In the genomic region with DNA sequence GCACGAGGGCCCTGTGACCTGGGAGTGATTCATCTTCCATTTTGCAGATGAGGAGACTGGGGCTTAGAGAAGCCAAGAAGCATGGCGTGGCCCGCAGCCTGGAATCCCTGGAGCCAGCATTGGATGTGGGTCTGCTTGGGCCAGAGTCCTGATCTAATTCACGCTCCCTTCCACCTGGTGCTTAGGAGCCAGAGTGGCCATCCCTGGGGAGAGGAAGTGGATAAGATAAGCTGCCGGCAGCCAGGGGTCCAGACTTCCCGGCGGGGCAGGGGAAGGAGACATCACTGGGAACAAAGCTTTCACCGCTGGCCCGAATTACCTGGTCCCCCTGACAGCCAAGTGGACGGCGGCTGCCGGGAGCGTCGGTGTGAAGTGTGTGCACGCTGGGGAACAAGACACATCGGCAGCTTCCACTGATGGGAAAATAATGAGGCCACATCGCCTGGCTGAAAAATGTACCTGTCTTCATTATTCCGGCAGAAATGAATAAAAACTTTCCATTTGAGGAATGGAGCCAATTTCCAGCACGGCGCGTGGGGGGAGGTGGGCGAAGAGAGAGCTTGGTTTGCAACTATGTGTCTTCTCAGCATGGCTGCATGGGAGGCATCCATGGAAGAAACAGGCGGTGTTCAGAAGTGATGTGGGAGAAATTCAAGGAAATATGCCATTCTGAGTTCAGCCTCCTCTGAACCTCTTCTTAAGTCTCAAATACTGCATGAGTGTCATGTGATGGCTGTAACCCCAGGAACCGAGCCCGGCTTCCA, we compare ENCODE assay signal across 27 cellular contexts.
"Had no signal": no experiment of that assay in that cellular context is flagged by ENCODE, and none has a peak within 500 bp of the region (broad histone marks: within the 10 kb centered on the region; RNA-seq: fewer than 3 reads in every experiment).

No MANE protein-coding gene starts in this region.

- H3K4me3 Mint-ChIP-seq: activated CD4-positive, alpha-beta memory T cell treated with anti-CD3 and anti-CD28 coated beads, Interleukin-2, amount 10 ng/mL, durations not matched to agents 7 days and 5 days; activated CD4-positive, alpha-beta T cell treated with anti-CD3 and anti-CD28 coated beads, Interleukin-2, amount 10 ng/mL, durations not matched to agents 24 days and 14 days; activated naive CD4-positive, alpha-beta T cell treated with anti-CD3 and anti-CD28 coated beads for 36 hours; activated naive CD8-positive, alpha-beta T cell treated with anti-CD3 and anti-CD28 coated beads, Interleukin-2, amount 10 ng/mL, durations not matched to agents 7 days and 5 days; activated T-cell treated with anti-CD3 and anti-CD28 coated beads, Interleukin-2, amount 50 U/mL, for 72 hours; nephron; stimulated activated effector memory CD8-positive, alpha-beta T cell treated with anti-CD3 and anti-CD28 coated beads, Interleukin-12 subunit alpha, Interleukin-12 subunit beta, amount 100 ng/mL, for 72 hours; T-helper 2 cell treated with Interferon-gamma antibody and Interleukin-4, amounts not matched to agents 5 μg/mL and 100 μg/mL, for 36 hours; type B pancreatic cell had no signal

- H3K36me3 Mint-ChIP-seq: activated naive CD8-positive, alpha-beta T cell treated with anti-CD3 and anti-CD28 coated beads, Interleukin-2, amount 10 ng/mL, durations not matched to agents 7 days and 5 days; stimulated activated effector memory CD8-positive, alpha-beta T cell treated with anti-CD3 and anti-CD28 coated beads, Interleukin-12 subunit alpha, Interleukin-12 subunit beta, amount 100 ng/mL, for 72 hours; type B pancreatic cell had no signal

- H3K27me3 Mint-ChIP-seq: activated CD4-positive, alpha-beta memory T cell treated with anti-CD3 and anti-CD28 coated beads, Interleukin-2, amount 10 ng/mL, durations not matched to agents 7 days and 5 days; activated CD4-positive, alpha-beta T cell treated with anti-CD3 and anti-CD28 coated beads, Interleukin-2, amount 10 ng/mL, durations not matched to agents 24 days and 14 days; activated naive CD8-positive, alpha-beta T cell treated with anti-CD3 and anti-CD28 coated beads, Interleukin-2, amount 10 ng/mL, durations not matched to agents 7 days and 5 days had no signal

- H3K4me1 ChIP-seq: stomach, vagina had no signal

- H3K4me3 ChIP-seq: stomach, thoracic aorta, vagina had no signal

- H3K27ac ChIP-seq: stomach, thoracic aorta, vagina, VCaP had no signal

- ATAC-seq: activated CD4-positive, CD25-positive, alpha-beta regulatory T cell treated with anti-CD3 and anti-CD28 coated beads, Interleukin-2, amount 50 U/mL, for 24 hours; activated T-cell treated with anti-CD3 and anti-CD28 coated beads, Interleukin-2, amount 50 U/mL, for 72 hours; left ventricle myocardium superior; sciatic nerve; stimulated activated effector memory CD8-positive, alpha-beta T cell treated with anti-CD3 and anti-CD28 coated beads, Interleukin-12 subunit alpha, Interleukin-12 subunit beta, amount 100 ng/mL, for 72 hours had no signal

- H3K9me3 ChIP-seq: stomach, thoracic aorta, vagina had no signal

- H3K9me3 Mint-ChIP-seq: activated CD4-positive, alpha-beta T cell treated with anti-CD3 and anti-CD28 coated beads, Interleukin-2, amount 10 ng/mL, durations not matched to agents 24 days and 14 days; activated naive CD4-positive, alpha-beta T cell treated with anti-CD3 and anti-CD28 coated beads for 36 hours; activated T-cell treated with anti-CD3 and anti-CD28 coated beads, Interleukin-2, amount 50 U/mL, for 72 hours; nephron; stimulated activated effector memory CD8-positive, alpha-beta T cell treated with anti-CD3 and anti-CD28 coated beads, Interleukin-12 subunit alpha, Interleukin-12 subunit beta, amount 100 ng/mL, for 72 hours; T-helper 2 cell treated with Interferon-gamma antibody and Interleukin-4, amounts not matched to agents 5 μg/mL and 100 μg/mL, for 36 hours; type B pancreatic cell had no signal

- H3K27ac Mint-ChIP-seq: activated CD4-positive, alpha-beta memory T cell treated with anti-CD3 and anti-CD28 coated beads, Interleukin-2, amount 10 ng/mL, durations not matched to agents 7 days and 5 days; activated CD4-positive, alpha-beta T cell treated with anti-CD3 and anti-CD28 coated beads, Interleukin-2, amount 10 ng/mL, durations not matched to agents 24 days and 14 days; activated naive CD4-positive, alpha-beta T cell treated with anti-CD3 and anti-CD28 coated beads for 36 hours; activated naive CD8-positive, alpha-beta T cell treated with anti-CD3 and anti-CD28 coated beads, Interleukin-2, amount 10 ng/mL, durations not matched to agents 7 days and 5 days; activated T-cell treated with anti-CD3 and anti-CD28 coated beads, Interleukin-2, amount 50 U/mL, for 72 hours; nephron; stimulated activated effector memory CD8-positive, alpha-beta T cell treated with anti-CD3 and anti-CD28 coated beads, Interleukin-12 subunit alpha, Interleukin-12 subunit beta, amount 100 ng/mL, for 72 hours; T-helper 2 cell treated with Interferon-gamma antibody and Interleukin-4, amounts not matched to agents 5 μg/mL and 100 μg/mL, for 36 hours; type B pancreatic cell had no signal

- DNase-seq: activated CD4-positive, alpha-beta memory T cell treated with anti-CD3 and anti-CD28 coated beads, Interleukin-2, amount 10 ng/mL, durations not matched to agents 7 days and 5 days; activated CD4-positive, alpha-beta T cell treated with anti-CD3 and anti-CD28 coated beads, Interleukin-2, amount 10 ng/mL, durations not matched to agents 24 days and 14 days; activated effector memory CD4-positive, alpha-beta T cell treated with Interleukin-2 at 50 U/mL for 16 hours; activated naive CD4-positive, alpha-beta T cell treated with anti-CD3 and anti-CD28 coated beads for 36 hours; activated naive CD8-positive, alpha-beta T cell treated with anti-CD3 and anti-CD28 coated beads, Interleukin-2, amount 10 ng/mL, durations not matched to agents 7 days and 5 days; activated T-cell treated with anti-CD3 and anti-CD28 coated beads, Interleukin-2, amount 50 U/mL, for 72 hours; amniotic stem cell; cerebellar nuclear complex; effector CD4-positive, alpha-beta T cell; erythroblast; foreskin fibroblast; hippocampal formation; left ventricle myocardium superior; mammary epithelial cell; midbrain; small intestine; stimulated activated CD4-positive, alpha-beta T cell treated with anti-CD3 and anti-CD28 coated beads, Interleukin-2, amount 100 ng/mL, for 24 hours; stomach had no signal

- H3K36me3 ChIP-seq: stomach, thoracic aorta, vagina had no signal

- H3K4me1 Mint-ChIP-seq: activated CD4-positive, alpha-beta memory T cell treated with anti-CD3 and anti-CD28 coated beads, Interleukin-2, amount 10 ng/mL, durations not matched to agents 7 days and 5 days; activated CD4-positive, alpha-beta T cell treated with anti-CD3 and anti-CD28 coated beads, Interleukin-2, amount 10 ng/mL, durations not matched to agents 24 days and 14 days; activated naive CD8-positive, alpha-beta T cell treated with anti-CD3 and anti-CD28 coated beads, Interleukin-2, amount 10 ng/mL, durations not matched to agents 7 days and 5 days; nephron; stimulated activated effector memory CD8-positive, alpha-beta T cell treated with anti-CD3 and anti-CD28 coated beads, Interleukin-12 subunit alpha, Interleukin-12 subunit beta, amount 100 ng/mL, for 72 hours had no signal

- H3K27me3 ChIP-seq: vagina had no signal
